ENCODE assay signal across 17 cellular contexts in genomic region chr18:37465922-37466321, GRCh38.
"Had no signal": no experiment of that assay in that cellular context is flagged by ENCODE, and none has a peak within 500 bp of the region (broad histone marks: within the 10 kb centered on the region; RNA-seq: fewer than 3 reads in every experiment).

No MANE protein-coding gene starts in this region.

- H3K36me3 Mint-ChIP-seq: naive thymus-derived CD4-positive, alpha-beta T cell had no signal

- H3K9me3 Mint-ChIP-seq: activated CD4-positive, alpha-beta memory T cell treated with anti-CD3 and anti-CD28 coated beads, Interleukin-2, amount 10 ng/mL, durations not matched to agents 7 days and 5 days; activated naive CD8-positive, alpha-beta T cell treated with anti-CD3 and anti-CD28 coated beads, Interleukin-2, amount 50 U/mL, for 24 hours had no signal

- H3K27me3 Mint-ChIP-seq: activated CD4-positive, alpha-beta memory T cell treated with anti-CD3 and anti-CD28 coated beads, Interleukin-2, amount 10 ng/mL, durations not matched to agents 7 days and 5 days had no signal

- ATAC-seq: activated naive CD8-positive, alpha-beta T cell treated with anti-CD3 and anti-CD28 coated beads, Interleukin-2, amount 50 U/mL, for 24 hours; gastrocnemius medialis; lower lobe of right lung; naive thymus-derived CD4-positive, alpha-beta T cell had no signal

- DNase-seq: activated CD4-positive, alpha-beta memory T cell treated with anti-CD3 and anti-CD28 coated beads, Interleukin-2, amount 10 ng/mL, durations not matched to agents 7 days and 5 days; activated naive CD4-positive, alpha-beta T cell treated with Interleukin-2 at 50 U/mL for 16 hours; activated naive CD8-positive, alpha-beta T cell treated with anti-CD3 and anti-CD28 coated beads, Interleukin-2, amount 50 U/mL, for 24 hours; activated T-cell treated with anti-CD3 and anti-CD28 coated beads, Interleukin-2, amount 50 U/mL, for 48 hours; effector CD8-positive, alpha-beta T cell; gastrocnemius medialis; kidney; lower lobe of right lung; naive thymus-derived CD4-positive, alpha-beta T cell; right lobe of liver; stimulated activated CD4-positive, alpha-beta T cell treated with anti-CD3 and anti-CD28 coated beads, Interleukin-12 subunit alpha, Interleukin-12 subunit beta, amount 100 ng/mL, for 4 hours; stimulated activated CD4-positive, alpha-beta T cell treated with anti-CD3 and anti-CD28 coated beads, Interleukin-2, amount 100 ng/mL, for 48 hours; stimulated activated naive CD4-positive, alpha-beta T cell treated with Interleukin-2 at 50 U/mL for 16 hours; T-helper 9 cell had no signal

- H3K4me3 Mint-ChIP-seq: activated CD4-positive, alpha-beta memory T cell treated with anti-CD3 and anti-CD28 coated beads, Interleukin-2, amount 10 ng/mL, durations not matched to agents 7 days and 5 days; activated naive CD8-positive, alpha-beta T cell treated with anti-CD3 and anti-CD28 coated beads, Interleukin-2, amount 50 U/mL, for 24 hours; naive thymus-derived CD4-positive, alpha-beta T cell had no signal

- H3K4me3 ChIP-seq: ascending aorta, coronary artery, gastrocnemius medialis, lower lobe of right lung, prostate gland, right lobe of liver had no signal

- H3K9me3 ChIP-seq: ascending aorta, gastrocnemius medialis, lower lobe of right lung, prostate gland, right lobe of liver had no signal

- H3K4me1 ChIP-seq: ascending aorta, gastrocnemius medialis, lower lobe of right lung, prostate gland, right lobe of liver had no signal

- H3K36me3 ChIP-seq: ascending aorta, gastrocnemius medialis, lower lobe of right lung, prostate gland, right lobe of liver had no signal

- H3K27ac ChIP-seq: ascending aorta, coronary artery, gastrocnemius medialis, lower lobe of right lung, prostate gland, right lobe of liver had no signal

- H3K27me3 ChIP-seq: ascending aorta, right lobe of liver had no signal

- H3K27ac Mint-ChIP-seq: activated CD4-positive, alpha-beta memory T cell treated with anti-CD3 and anti-CD28 coated beads, Interleukin-2, amount 10 ng/mL, durations not matched to agents 7 days and 5 days; activated naive CD8-positive, alpha-beta T cell treated with anti-CD3 and anti-CD28 coated beads, Interleukin-2, amount 50 U/mL, for 24 hours; naive thymus-derived CD4-positive, alpha-beta T cell had no signal

- H3K4me1 Mint-ChIP-seq: activated CD4-positive, alpha-beta memory T cell treated with anti-CD3 and anti-CD28 coated beads, Interleukin-2, amount 10 ng/mL, durations not matched to agents 7 days and 5 days; activated naive CD8-positive, alpha-beta T cell treated with anti-CD3 and anti-CD28 coated beads, Interleukin-2, amount 50 U/mL, for 24 hours; naive thymus-derived CD4-positive, alpha-beta T cell had no signal
